Comparison of ENCODE assay signal across 1 cellular context in the genomic region with DNA sequence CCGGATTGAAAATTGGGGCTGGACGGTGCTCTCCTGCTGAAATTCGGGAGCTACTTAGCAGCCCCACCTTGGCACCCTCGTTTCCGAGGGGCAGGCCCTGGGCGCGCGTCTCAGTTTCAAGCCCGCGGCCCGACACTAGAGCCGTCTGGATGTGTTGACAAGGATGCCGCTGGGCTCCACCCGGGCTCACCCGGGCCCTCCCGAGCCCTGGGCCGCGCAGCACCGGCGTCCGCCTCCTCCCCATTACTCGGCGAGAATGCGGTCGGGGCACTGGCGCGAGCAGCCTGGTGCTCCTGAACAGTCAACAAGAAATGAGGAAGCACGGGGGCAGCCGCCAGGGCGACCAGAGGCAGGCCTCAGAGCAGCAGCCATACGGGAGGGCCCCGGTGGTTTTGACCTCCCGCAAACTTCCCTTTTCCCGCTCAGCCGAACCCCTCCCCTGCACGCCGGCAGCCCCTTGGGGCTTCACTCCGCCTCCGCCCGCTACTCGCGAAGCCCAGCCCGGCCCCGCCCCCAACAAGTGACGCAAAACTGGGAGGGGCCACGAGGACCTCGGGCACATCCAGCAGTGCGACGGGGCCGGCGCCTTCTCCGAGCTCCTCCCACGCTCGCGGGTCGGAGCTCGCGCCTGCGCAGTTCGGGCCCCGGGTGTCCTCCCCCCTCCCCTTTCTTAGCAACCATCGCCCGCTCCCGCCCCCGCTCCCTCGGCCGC.
TF ChIP-seq lines count a peak whose summit lies in the region.

No MANE protein-coding gene starts in this region.

TF ChIP-seq in HepG2, 621 proteins besides CTCF, POLR2A, EP300 and RAD21 (continued from another document and continues in another):
- TF ChIP-seq, protein P1, sequence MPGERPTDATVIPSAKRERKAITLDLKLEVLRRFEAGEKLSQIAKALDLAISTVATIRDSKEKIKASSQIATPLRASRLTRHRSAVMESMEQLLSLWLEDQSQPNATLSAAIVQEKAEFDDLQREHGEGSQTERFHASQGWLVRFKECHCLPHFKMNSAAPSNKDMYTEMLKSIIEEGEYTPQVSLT (CRISPR knock-in tag; IDR thresholded peaks at IDR 0.05; ENCODE audit: borderline replicate concordance, low read depth) = no peak
- TF ChIP-seq FOXO1 (CRISPR knock-in tag; IDR thresholded peaks at IDR 0.05) = peak; percentile 60; the same call in 1 of the 2 replicates
- peak; percentile 86; the same call in 1 of the 2 replicates for TF ChIP-seq RFXAP (CRISPR knock-in tag; IDR thresholded peaks at IDR 0.05; ENCODE audit: borderline replicate concordance)
- TF ChIP-seq, protein P2, sequence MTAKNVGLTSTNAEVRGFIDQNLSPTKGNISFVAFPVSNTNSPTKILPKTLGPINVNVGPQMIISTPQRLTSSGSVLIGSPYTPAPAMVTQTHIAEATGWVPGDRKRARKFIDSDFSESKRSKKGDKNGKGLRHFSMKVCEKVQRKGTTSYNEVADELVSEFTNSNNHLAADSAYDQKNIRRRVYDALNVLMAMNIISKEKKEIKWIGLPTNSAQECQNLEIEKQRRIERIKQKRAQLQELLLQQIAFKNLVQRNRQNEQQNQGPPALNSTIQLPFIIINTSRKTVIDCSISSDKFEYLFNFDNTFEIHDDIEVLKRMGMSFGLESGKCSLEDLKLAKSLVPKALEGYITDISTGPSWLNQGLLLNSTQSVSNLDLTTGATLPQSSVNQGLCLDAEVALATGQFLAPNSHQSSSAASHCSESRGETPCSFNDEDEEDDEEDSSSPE (CRISPR knock-in tag; IDR thresholded peaks at IDR 0.05) = peak; percentile 97
- TF ChIP-seq HNF4A (CRISPR knock-in tag; IDR thresholded peaks at IDR 0.05) = peak; percentile 23; the same call in 1 of the 2 replicates
- TF ChIP-seq HMGA1 (CRISPR knock-in tag; conservative IDR thresholded peaks at IDR 0.05) = no peak
- TF ChIP-seq ZNF230 (CRISPR knock-in tag; IDR thresholded peaks at IDR 0.05) = peak; percentile 76; the same call in 1 of the 2 replicates
- peak; percentile 87; the same call in 1 of the 2 replicates for TF ChIP-seq SNAPC2 (CRISPR knock-in tag; IDR thresholded peaks at IDR 0.05)
- TF ChIP-seq, protein P3, sequence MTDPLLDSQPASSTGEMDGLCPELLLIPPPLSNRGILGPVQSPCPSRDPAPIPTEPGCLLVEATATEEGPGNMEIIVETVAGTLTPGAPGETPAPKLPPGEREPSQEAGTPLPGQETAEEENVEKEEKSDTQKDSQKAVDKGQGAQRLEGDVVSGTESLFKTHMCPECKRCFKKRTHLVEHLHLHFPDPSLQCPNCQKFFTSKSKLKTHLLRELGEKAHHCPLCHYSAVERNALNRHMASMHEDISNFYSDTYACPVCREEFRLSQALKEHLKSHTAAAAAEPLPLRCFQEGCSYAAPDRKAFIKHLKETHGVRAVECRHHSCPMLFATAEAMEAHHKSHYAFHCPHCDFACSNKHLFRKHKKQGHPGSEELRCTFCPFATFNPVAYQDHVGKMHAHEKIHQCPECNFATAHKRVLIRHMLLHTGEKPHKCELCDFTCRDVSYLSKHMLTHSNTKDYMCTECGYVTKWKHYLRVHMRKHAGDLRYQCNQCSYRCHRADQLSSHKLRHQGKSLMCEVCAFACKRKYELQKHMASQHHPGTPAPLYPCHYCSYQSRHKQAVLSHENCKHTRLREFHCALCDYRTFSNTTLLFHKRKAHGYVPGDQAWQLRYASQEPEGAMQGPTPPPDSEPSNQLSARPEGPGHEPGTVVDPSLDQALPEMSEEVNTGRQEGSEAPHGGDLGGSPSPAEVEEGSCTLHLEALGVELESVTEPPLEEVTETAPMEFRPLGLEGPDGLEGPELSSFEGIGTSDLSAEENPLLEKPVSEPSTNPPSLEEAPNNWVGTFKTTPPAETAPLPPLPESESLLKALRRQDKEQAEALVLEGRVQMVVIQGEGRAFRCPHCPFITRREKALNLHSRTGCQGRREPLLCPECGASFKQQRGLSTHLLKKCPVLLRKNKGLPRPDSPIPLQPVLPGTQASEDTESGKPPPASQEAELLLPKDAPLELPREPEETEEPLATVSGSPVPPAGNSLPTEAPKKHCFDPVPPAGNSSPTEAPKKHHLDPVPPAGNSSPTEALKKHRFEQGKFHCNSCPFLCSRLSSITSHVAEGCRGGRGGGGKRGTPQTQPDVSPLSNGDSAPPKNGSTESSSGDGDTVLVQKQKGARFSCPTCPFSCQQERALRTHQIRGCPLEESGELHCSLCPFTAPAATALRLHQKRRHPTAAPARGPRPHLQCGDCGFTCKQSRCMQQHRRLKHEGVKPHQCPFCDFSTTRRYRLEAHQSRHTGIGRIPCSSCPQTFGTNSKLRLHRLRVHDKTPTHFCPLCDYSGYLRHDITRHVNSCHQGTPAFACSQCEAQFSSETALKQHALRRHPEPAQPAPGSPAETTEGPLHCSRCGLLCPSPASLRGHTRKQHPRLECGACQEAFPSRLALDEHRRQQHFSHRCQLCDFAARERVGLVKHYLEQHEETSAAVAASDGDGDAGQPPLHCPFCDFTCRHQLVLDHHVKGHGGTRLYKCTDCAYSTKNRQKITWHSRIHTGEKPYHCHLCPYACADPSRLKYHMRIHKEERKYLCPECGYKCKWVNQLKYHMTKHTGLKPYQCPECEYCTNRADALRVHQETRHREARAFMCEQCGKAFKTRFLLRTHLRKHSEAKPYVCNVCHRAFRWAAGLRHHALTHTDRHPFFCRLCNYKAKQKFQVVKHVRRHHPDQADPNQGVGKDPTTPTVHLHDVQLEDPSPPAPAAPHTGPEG (CRISPR knock-in tag; IDR thresholded peaks at IDR 0.05) = peak; percentile 92
- TF ChIP-seq, protein P4, sequence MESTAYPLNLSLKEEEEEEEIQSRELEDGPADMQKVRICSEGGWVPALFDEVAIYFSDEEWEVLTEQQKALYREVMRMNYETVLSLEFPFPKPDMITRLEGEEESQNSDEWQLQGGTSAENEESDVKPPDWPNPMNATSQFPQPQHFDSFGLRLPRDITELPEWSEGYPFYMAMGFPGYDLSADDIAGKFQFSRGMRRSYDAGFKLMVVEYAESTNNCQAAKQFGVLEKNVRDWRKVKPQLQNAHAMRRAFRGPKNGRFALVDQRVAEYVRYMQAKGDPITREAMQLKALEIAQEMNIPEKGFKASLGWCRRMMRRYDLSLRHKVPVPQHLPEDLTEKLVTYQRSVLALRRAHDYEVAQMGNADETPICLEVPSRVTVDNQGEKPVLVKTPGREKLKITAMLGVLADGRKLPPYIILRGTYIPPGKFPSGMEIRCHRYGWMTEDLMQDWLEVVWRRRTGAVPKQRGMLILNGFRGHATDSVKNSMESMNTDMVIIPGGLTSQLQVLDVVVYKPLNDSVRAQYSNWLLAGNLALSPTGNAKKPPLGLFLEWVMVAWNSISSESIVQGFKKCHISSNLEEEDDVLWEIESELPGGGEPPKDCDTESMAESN (CRISPR knock-in tag; conservative IDR thresholded peaks at IDR 0.05) = peak; percentile 93
- TF ChIP-seq, protein P5, sequence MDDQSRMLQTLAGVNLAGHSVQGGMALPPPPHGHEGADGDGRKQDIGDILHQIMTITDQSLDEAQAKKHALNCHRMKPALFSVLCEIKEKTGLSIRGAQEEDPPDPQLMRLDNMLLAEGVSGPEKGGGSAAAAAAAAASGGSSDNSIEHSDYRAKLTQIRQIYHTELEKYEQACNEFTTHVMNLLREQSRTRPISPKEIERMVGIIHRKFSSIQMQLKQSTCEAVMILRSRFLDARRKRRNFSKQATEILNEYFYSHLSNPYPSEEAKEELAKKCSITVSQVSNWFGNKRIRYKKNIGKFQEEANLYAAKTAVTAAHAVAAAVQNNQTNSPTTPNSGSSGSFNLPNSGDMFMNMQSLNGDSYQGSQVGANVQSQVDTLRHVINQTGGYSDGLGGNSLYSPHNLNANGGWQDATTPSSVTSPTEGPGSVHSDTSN (CRISPR knock-in tag; IDR thresholded peaks at IDR 0.05; ENCODE audit: borderline replicate concordance) = no peak; the same call in 1 of the 2 replicates
- TF ChIP-seq ZNF879 (CRISPR knock-in tag; IDR thresholded peaks at IDR 0.05) = no peak
- peak; percentile 94 for TF ChIP-seq ZSCAN25 (CRISPR knock-in tag; IDR thresholded peaks at IDR 0.05)
- no peak for TF ChIP-seq ZNF672 (CRISPR knock-in tag; IDR thresholded peaks at IDR 0.05)
- TF ChIP-seq SMC3 (IDR thresholded peaks at IDR 0.05; ENCODE audit: low read length) = no peak
- TF ChIP-seq HCFC1 (IDR thresholded peaks at IDR 0.05; ENCODE audit: low read depth, low read length) = no peak
- TF ChIP-seq ARHGAP35 (CRISPR knock-in tag; IDR thresholded peaks at IDR 0.05; ENCODE audit: borderline replicate concordance) = peak; percentile 97
- no peak; the same call in 1 of the 2 replicates for TF ChIP-seq GATA4 (IDR thresholded peaks at IDR 0.05; ENCODE audit: borderline replicate concordance, low read depth)
- TF ChIP-seq, protein P6, sequence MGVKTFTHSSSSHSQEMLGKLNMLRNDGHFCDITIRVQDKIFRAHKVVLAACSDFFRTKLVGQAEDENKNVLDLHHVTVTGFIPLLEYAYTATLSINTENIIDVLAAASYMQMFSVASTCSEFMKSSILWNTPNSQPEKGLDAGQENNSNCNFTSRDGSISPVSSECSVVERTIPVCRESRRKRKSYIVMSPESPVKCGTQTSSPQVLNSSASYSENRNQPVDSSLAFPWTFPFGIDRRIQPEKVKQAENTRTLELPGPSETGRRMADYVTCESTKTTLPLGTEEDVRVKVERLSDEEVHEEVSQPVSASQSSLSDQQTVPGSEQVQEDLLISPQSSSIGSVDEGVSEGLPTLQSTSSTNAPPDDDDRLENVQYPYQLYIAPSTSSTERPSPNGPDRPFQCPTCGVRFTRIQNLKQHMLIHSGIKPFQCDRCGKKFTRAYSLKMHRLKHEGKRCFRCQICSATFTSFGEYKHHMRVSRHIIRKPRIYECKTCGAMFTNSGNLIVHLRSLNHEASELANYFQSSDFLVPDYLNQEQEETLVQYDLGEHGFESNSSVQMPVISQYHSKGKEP (CRISPR knock-in tag; IDR thresholded peaks at IDR 0.05) = no peak
- peak; percentile 84; the same call in 1 of the 2 replicates for TF ChIP-seq KLF9 (CRISPR knock-in tag; IDR thresholded peaks at IDR 0.05; ENCODE audit: low read depth)
- no peak for TF ChIP-seq MBD4 (IDR thresholded peaks at IDR 0.05; ENCODE audit: borderline replicate concordance, low read length)
- TF ChIP-seq, protein P7, sequence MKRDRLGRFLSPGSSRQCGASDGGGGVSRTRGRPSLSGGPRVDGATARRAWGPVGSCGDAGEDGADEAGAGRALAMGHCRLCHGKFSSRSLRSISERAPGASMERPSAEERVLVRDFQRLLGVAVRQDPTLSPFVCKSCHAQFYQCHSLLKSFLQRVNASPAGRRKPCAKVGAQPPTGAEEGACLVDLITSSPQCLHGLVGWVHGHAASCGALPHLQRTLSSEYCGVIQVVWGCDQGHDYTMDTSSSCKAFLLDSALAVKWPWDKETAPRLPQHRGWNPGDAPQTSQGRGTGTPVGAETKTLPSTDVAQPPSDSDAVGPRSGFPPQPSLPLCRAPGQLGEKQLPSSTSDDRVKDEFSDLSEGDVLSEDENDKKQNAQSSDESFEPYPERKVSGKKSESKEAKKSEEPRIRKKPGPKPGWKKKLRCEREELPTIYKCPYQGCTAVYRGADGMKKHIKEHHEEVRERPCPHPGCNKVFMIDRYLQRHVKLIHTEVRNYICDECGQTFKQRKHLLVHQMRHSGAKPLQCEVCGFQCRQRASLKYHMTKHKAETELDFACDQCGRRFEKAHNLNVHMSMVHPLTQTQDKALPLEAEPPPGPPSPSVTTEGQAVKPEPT (CRISPR knock-in tag; IDR thresholded peaks at IDR 0.05; ENCODE audit: low read depth) = no peak
- TF ChIP-seq SCMH1 (CRISPR knock-in tag; IDR thresholded peaks at IDR 0.05; ENCODE audit: borderline replicate concordance) = no peak
- peak; percentile 80 for TF ChIP-seq ZNF263 (CRISPR knock-in tag; IDR thresholded peaks at IDR 0.05)
- TF ChIP-seq PRPF4 (IDR thresholded peaks at IDR 0.05; ENCODE audit: low read depth, low read length, poor library complexity, severe bottlenecking) = no peak
- TF ChIP-seq YEATS4 (CRISPR knock-in tag; IDR thresholded peaks at IDR 0.05; ENCODE audit: borderline replicate concordance) = peak; percentile 92; the same call in 1 of the 2 replicates
- TF ChIP-seq, protein P8, sequence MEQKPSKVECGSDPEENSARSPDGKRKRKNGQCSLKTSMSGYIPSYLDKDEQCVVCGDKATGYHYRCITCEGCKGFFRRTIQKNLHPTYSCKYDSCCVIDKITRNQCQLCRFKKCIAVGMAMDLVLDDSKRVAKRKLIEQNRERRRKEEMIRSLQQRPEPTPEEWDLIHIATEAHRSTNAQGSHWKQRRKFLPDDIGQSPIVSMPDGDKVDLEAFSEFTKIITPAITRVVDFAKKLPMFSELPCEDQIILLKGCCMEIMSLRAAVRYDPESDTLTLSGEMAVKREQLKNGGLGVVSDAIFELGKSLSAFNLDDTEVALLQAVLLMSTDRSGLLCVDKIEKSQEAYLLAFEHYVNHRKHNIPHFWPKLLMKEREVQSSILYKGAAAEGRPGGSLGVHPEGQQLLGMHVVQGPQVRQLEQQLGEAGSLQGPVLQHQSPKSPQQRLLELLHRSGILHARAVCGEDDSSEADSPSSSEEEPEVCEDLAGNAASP (CRISPR knock-in tag; IDR thresholded peaks at IDR 0.05; ENCODE audit: borderline replicate concordance) = peak; percentile 70; the same call in 1 of the 2 replicates
